15 cellular contexts compared by ENCODE assay signal in genomic region chr16:86513471-86514277, GRCh38. TPM values are rescaled to one million over a fixed set of nuclear protein-coding genes. Genes with fewer than 3 reads are reported as not detected.
DNase-seq lines count a peak whose midpoint lies in the region; ATAC-seq and TF ChIP-seq lines count a peak whose summit lies in the region.
"Had no signal": no experiment of that assay in that cellular context is flagged by ENCODE, and none has a peak within 500 bp of the region (broad histone marks: within the 10 kb centered on the region; RNA-seq: fewer than 3 reads in every experiment).

No MANE protein-coding gene starts in this region.

- peaks cover 83% of the 10 kb centered on the region for H3K79me2 ChIP-seq in fibroblast of lung (ENCODE audit: control insufficient read depth, insufficient read depth, low read length)

- H3K36me3 Mint-ChIP-seq in natural killer cell = no peaks in the 10 kb centered on the region
- no peaks in the 10 kb centered on the region for H3K36me3 Mint-ChIP-seq in natural killer cell treated with Interleukin-12 subunit alpha and Interleukin-12 subunit beta and Interleukin-15 and Interleukin-18, amount 100 ng/mL, for 72 hours

- no peak for ATAC-seq in natural killer cell
- no peak for ATAC-seq in natural killer cell treated with Interleukin-12 subunit alpha and Interleukin-12 subunit beta and Interleukin-15 and Interleukin-18, amount 100 ng/mL, for 72 hours

- H3K9ac ChIP-seq in fibroblast of lung (ENCODE audit: insufficient read depth, low read length) (peak overlapping the region; percentile 94), muscle layer of colon (ENCODE audit: low read length) (peak overlapping the region; percentile 99)

- H3K27ac ChIP-seq in fibroblast of lung (ENCODE audit: insufficient read depth, low read length) = peak overlapping the region; percentile 97
- H3K27ac ChIP-seq in muscle layer of colon (ENCODE audit: low read depth, low read length) = peak overlapping the region; percentile 97
- H3K27ac ChIP-seq in urinary bladder (ENCODE audit: low read depth) = peak overlapping the region; percentile 62
- H3K27ac ChIP-seq: RWPE1 had no signal

- 15% methylated on average over 35 of the region's 35 CpGs for WGBS in urinary bladder

- no peaks in the 10 kb centered on the region for H3K9me3 ChIP-seq in fibroblast of lung (ENCODE audit: control insufficient read depth, insufficient read depth, low read depth, low read length)
- no peaks in the 10 kb centered on the region for H3K9me3 ChIP-seq in muscle layer of colon (ENCODE audit: low read length)

- no peaks in the 10 kb centered on the region for H3K9me3 Mint-ChIP-seq in natural killer cell
- H3K9me3 Mint-ChIP-seq in natural killer cell treated with Interleukin-12 subunit alpha and Interleukin-12 subunit beta and Interleukin-15 and Interleukin-18, amount 100 ng/mL, for 72 hours = no peaks in the 10 kb centered on the region

- peaks cover 5% of the 10 kb centered on the region for H4K20me1 ChIP-seq in fibroblast of lung (ENCODE audit: control insufficient read depth, extremely low read depth, insufficient read depth, low read length)

- H3K27me3 ChIP-seq in fibroblast of lung (ENCODE audit: control insufficient read depth, insufficient read depth, low read length) = no peaks in the 10 kb centered on the region
- H3K27me3 ChIP-seq in muscle layer of colon (ENCODE audit: control insufficient read depth in 1 of 2, insufficient read depth in 2 of 2, low read length in 2 of 2) = peaks cover 0 to 6% of the 10 kb centered on the region in 2 donors

- no peak overlapping the region for H3K27ac Mint-ChIP-seq in natural killer cell
- no peak overlapping the region for H3K27ac Mint-ChIP-seq in natural killer cell treated with Interleukin-12 subunit alpha and Interleukin-12 subunit beta and Interleukin-15 and Interleukin-18, amount 100 ng/mL, for 72 hours

- H3K4me3 ChIP-seq in fibroblast of lung (replicated peaks in 1 of 4; ENCODE audit: control extremely low read depth in 1 of 4, insufficient read depth in 1 of 4, low read depth in 3 of 4, low read length in 4 of 4) (peak overlapping the region; percentile 95 to 99 (median 98)), muscle layer of colon (ENCODE audit: low read depth in 1 of 2, low read length in 2 of 2) (peak overlapping the region; percentile 80 to 93), urinary bladder (ENCODE audit: low read depth, low read length) (peak overlapping the region; percentile 91)

- peaks cover 43% of the 10 kb centered on the region for H3K36me3 ChIP-seq in fibroblast of lung (ENCODE audit: control insufficient read depth, insufficient read depth, low read length)
- H3K36me3 ChIP-seq in muscle layer of colon (ENCODE audit: insufficient read depth, low read length) = peaks cover 17% of the 10 kb centered on the region
- no peaks in the 10 kb centered on the region for H3K36me3 ChIP-seq in urinary bladder (ENCODE audit: insufficient read depth)

- peak overlapping the region; percentile 96 for H3K4me2 ChIP-seq in fibroblast of lung (ENCODE audit: extremely low read depth, insufficient read depth, low read length)

- DNase-seq in natural killer cell = no peak
- DNase-seq in natural killer cell treated with Interleukin-12 subunit alpha and Interleukin-12 subunit beta and Interleukin-15 and Interleukin-18, amount 100 ng/mL, for 72 hours (ENCODE audit: low spot score) = no peak
- DNase-seq in fibroblast of lung (ENCODE audit: low read depth in 2 of 2) = no peak
- no peak for DNase-seq in NCI-H187 treated with DMSO at 0.1 percent for 48 hours (lab: John Stamatoyannopoulos, UW)
- no peak for DNase-seq in posterior vena cava (ENCODE audit: low spot score)
- no peak for DNase-seq in stimulated activated CD4-positive, alpha-beta T cell treated with anti-CD3 and anti-CD28 coated beads, Interleukin-4, amount 100 ng/mL, for 1 hour
- DNase-seq: activated naive CD4-positive, alpha-beta T cell treated with anti-CD3 and anti-CD28 coated beads, Interleukin-2, amount 50 U/mL, for 16 hours; cerebellar nuclear complex; DMS153; NCI-H1694; NCI-H748 treated with DMSO at 0.1 percent for 48 hours had no signal

- TF ChIP-seq CTCF in natural killer cell (IDR thresholded peaks at IDR 0.05) (no peak), fibroblast of lung (conservative IDR thresholded peaks at IDR 0.05 in 1 of 2, IDR thresholded peaks at IDR 0.05 in 1 of 2; ENCODE audit: low read depth in 1 of 2, low read length in 2 of 2) (no peak)

- peak overlapping the region; percentile 58 for H3K4me3 Mint-ChIP-seq in natural killer cell
- no peak overlapping the region for H3K4me3 Mint-ChIP-seq in natural killer cell treated with Interleukin-12 subunit alpha and Interleukin-12 subunit beta and Interleukin-15 and Interleukin-18, amount 100 ng/mL, for 72 hours

- peaks cover 0 to 17% of the 10 kb centered on the region in 2 donors for H3K4me1 Mint-ChIP-seq in natural killer cell
- H3K4me1 Mint-ChIP-seq in natural killer cell treated with Interleukin-12 subunit alpha and Interleukin-12 subunit beta and Interleukin-15 and Interleukin-18, amount 100 ng/mL, for 72 hours (ENCODE audit: low read depth in 2 of 2) = peaks cover 5 to 12% of the 10 kb centered on the region in 2 donors

- intact Hi-C loops in natural killer cell (cut with micrococcal nuclease) (no loop called here), posterior vena cava (cut with DNase I) (no loop called here)

- H3K4me1 ChIP-seq in fibroblast of lung (ENCODE audit: control insufficient read depth, extremely low read depth, insufficient read depth, low read length) (peaks cover 15% of the 10 kb centered on the region), muscle layer of colon (ENCODE audit: insufficient read depth, low read length) (peaks cover 19% of the 10 kb centered on the region), urinary bladder (ENCODE audit: insufficient read depth) (no peaks in the 10 kb centered on the region)

- H2AFZ ChIP-seq in fibroblast of lung (ENCODE audit: low read length) = no peak overlapping the region

- H3K27me3 Mint-ChIP-seq in natural killer cell (ENCODE audit: low read depth in 2 of 2) = peaks cover 50 to 58% of the 10 kb centered on the region in 2 donors
- peaks cover 42 to 55% of the 10 kb centered on the region in 2 donors for H3K27me3 Mint-ChIP-seq in natural killer cell treated with Interleukin-12 subunit alpha and Interleukin-12 subunit beta and Interleukin-15 and Interleukin-18, amount 100 ng/mL, for 72 hours

RNA-seq across cellular contexts. Expression of gene FOXF1, which starts 3.3 kb away (rescaled TPM):
- not detected for total RNA-seq in natural killer cell
- total RNA-seq in natural killer cell treated with Interleukin-12 subunit alpha and Interleukin-12 subunit beta and Interleukin-15 and Interleukin-18, amount 100 ng/mL, for 72 hours = not detected
- total RNA-seq in fibroblast of lung = 15.9 and 31.5 TPM in 2 replicates
- 14.0 and 38.5 TPM in 2 replicates for polyA plus RNA-seq in fibroblast of lung
- polyA plus RNA-seq in fibroblast of lung (2012) = 19.3 and 43.8 TPM in 2 replicates
- 16.2 and 35.9 TPM in 2 replicates for polyA minus RNA-seq in fibroblast of lung (ENCODE audit: low replicate concordance)
- 28.9 TPM for total RNA-seq in urinary bladder
- polyA plus RNA-seq in urinary bladder = 83.3 TPM
- 1 to 10 TPM; 2.5 to 4.3 TPM for total RNA-seq in posterior vena cava
- total RNA-seq: activated CD8-positive, alpha-beta memory T cell treated with anti-CD3 and anti-CD28 coated beads for 36 hours had no signal

RNA-seq across cellular contexts. Expression of gene MTHFSD, which starts 41.4 kb away (rescaled TPM):
- total RNA-seq in natural killer cell = 10 to 100 TPM; 14.3 to 22.0 (median 16.9) TPM
- total RNA-seq in natural killer cell treated with Interleukin-12 subunit alpha and Interleukin-12 subunit beta and Interleukin-15 and Interleukin-18, amount 100 ng/mL, for 72 hours = 10 to 100 TPM; 24.3 to 32.8 TPM
- total RNA-seq in fibroblast of lung = 13.6 and 19.3 TPM in 2 replicates
- polyA plus RNA-seq in fibroblast of lung = 11.4 and 13.1 TPM in 2 replicates
- 9.3 and 9.7 TPM in 2 replicates for polyA plus RNA-seq in fibroblast of lung (2012)
- polyA minus RNA-seq in fibroblast of lung (ENCODE audit: low replicate concordance) = 5.9 and 16.3 TPM in 2 replicates
- 20.7 TPM for total RNA-seq in urinary bladder
- 12.0 TPM for polyA plus RNA-seq in urinary bladder
- 10 to 100 TPM; 11.8 to 14.1 TPM for total RNA-seq in posterior vena cava

RNA-seq across cellular contexts. Expression of gene FOXC2, which starts 53.0 kb away (rescaled TPM):
- total RNA-seq in natural killer cell (under 1 TPM in 1 of 3 donors, not detected in 2; 0.14 TPM), fibroblast of lung (0.26 and 0.50 TPM in 2 replicates), urinary bladder (0.58 TPM), posterior vena cava (10 to 100 TPM; 11.9 to 12.2 TPM)
- total RNA-seq in natural killer cell treated with Interleukin-12 subunit alpha and Interleukin-12 subunit beta and Interleukin-15 and Interleukin-18, amount 100 ng/mL, for 72 hours = not detected
- polyA plus RNA-seq in fibroblast of lung (1.1 and 1.5 TPM in 2 replicates), urinary bladder (0.73 TPM)
- polyA plus RNA-seq in fibroblast of lung (2012) = 4.5 and 7.2 TPM in 2 replicates
- polyA minus RNA-seq in fibroblast of lung (ENCODE audit: low replicate concordance) = 1.6 and 1.9 TPM in 2 replicates
- total RNA-seq: activated CD8-positive, alpha-beta memory T cell treated with anti-CD3 and anti-CD28 coated beads for 36 hours had no signal
